In the genomic region with DNA sequence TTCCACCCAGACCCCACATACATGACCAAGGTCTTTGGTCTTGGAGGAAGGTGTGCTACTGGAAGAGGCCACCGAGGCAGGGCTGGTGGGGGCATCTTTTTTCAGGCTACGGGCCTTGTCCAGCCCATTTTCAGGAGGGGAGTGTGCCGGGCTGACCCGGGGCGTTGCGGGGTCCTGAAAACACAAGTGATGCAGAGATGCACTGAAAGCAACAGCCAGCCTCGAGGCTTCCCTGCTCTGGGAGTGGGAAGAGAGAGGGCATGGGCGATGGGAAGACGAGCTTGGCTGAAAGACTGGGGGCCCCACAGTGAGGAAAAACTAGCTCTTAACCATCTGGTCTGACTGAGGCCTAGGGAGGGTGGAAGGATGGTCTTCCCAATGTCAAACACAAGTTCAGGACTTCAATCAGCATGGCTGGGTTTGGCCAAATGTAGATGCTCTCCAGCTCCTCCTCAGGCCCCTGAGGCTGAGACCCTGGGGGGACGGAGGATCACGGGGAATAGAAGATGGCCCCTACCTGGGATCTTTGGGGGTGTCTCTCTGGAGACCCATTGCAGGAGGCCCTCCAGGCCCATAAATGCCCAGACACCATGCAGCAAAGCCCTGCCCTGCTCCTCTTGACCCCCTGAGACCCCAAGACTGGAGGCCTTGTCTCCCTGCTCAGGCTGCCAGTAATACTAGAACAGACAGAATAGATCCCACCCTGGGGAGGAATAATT, we compare ENCODE assay signal across 27 cellular contexts. TPM values are rescaled to one million over a fixed set of nuclear protein-coding genes. Genes with fewer than 3 reads are reported as not detected.
DNase-seq lines count a peak whose midpoint lies in the region; ATAC-seq and TF ChIP-seq lines count a peak whose summit lies in the region.
"Had no signal": no experiment of that assay in that cellular context is flagged by ENCODE, and none has a peak within 500 bp of the region (broad histone marks: within the 10 kb centered on the region; RNA-seq: fewer than 3 reads in every experiment).

No MANE protein-coding gene starts in this region.

- TF ChIP-seq POLR2A in GM15510 (IDR thresholded peaks at IDR 0.05; ENCODE audit: borderline replicate concordance, extremely low read depth, insufficient read length), result peak; percentile 15

- no peaks in the 10 kb centered on the region for H3K27me3 Mint-ChIP-seq in activated T-cell treated with anti-CD3 and anti-CD28 coated beads, Interleukin-2, amount 50 U/mL, for 24 hours
- peaks cover 2% of the 10 kb centered on the region for H3K27me3 Mint-ChIP-seq in mesothelial cell of epicardium (ENCODE audit: low read depth)
- H3K27me3 Mint-ChIP-seq: activated CD4-positive, alpha-beta memory T cell treated with anti-CD3 and anti-CD28 coated beads, Interleukin-2, amount 10 ng/mL, durations not matched to agents 7 days and 5 days; CD4-positive, CD25-positive, alpha-beta regulatory T cell; natural killer cell treated with Interleukin-12 subunit alpha and Interleukin-12 subunit beta and Interleukin-15 and Interleukin-18, amount 100 ng/mL, for 72 hours had no signal

- H3K4me1 ChIP-seq in lower lobe of right lung, result peaks cover 17% of the 10 kb centered on the region

- intact Hi-C loops in lower lobe of right lung (cut with DNase I), result no loop called here

- H3K4me3 ChIP-seq in lower lobe of right lung, result no peak overlapping the region
- H3K4me3 ChIP-seq: body of pancreas, heart right ventricle, ovary, transverse colon had no signal

- no peak for ATAC-seq in lower lobe of right lung
- no peak for ATAC-seq in stimulated activated effector memory CD8-positive, alpha-beta T cell treated with anti-CD3 and anti-CD28 coated beads, Interleukin-12 subunit alpha, Interleukin-12 subunit beta, amount 100 ng/mL, for 72 hours
- no peak for ATAC-seq in GM21576 (IDR thresholded peaks at IDR 0.05; ENCODE audit: unreplicated experiment)
- ATAC-seq in GM18868 (IDR thresholded peaks at IDR 0.05; ENCODE audit: unreplicated experiment), result no peak
- ATAC-seq: body of pancreas; heart right ventricle; natural killer cell treated with Interleukin-12 subunit alpha and Interleukin-12 subunit beta and Interleukin-15 and Interleukin-18, amount 100 ng/mL, for 72 hours; Panc1 had no signal

- TF ChIP-seq CTCF in lower lobe of right lung (IDR thresholded peaks at IDR 0.05), result no peak
- no peak for TF ChIP-seq CTCF in mesothelial cell of epicardium (IDR thresholded peaks at IDR 0.05; ENCODE audit: unreplicated experiment)

- no peaks in the 10 kb centered on the region for H3K9me3 ChIP-seq in lower lobe of right lung
- H3K9me3 ChIP-seq: body of pancreas, heart right ventricle, ovary, transverse colon had no signal

- no peak overlapping the region for H3K27ac ChIP-seq in lower lobe of right lung
- H3K27ac ChIP-seq: 22Rv1, body of pancreas, heart right ventricle, ovary, transverse colon had no signal

- DNase-seq in activated T-cell treated with anti-CD3 and anti-CD28 coated beads, Interleukin-2, amount 50 U/mL, for 24 hours, result no peak
- no peak for DNase-seq in activated T-cell treated with anti-CD3 and anti-CD28 coated beads, Interleukin-2, amount 50 U/mL, for 48 hours
- DNase-seq in lower lobe of right lung (peak; percentile 24), mesothelial cell of epicardium (ENCODE audit: low spot score in 2 of 2, unreplicated experiment in 2 of 2) (no peak)
- DNase-seq in stimulated activated effector memory CD8-positive, alpha-beta T cell treated with anti-CD3 and anti-CD28 coated beads, Interleukin-12 subunit alpha, Interleukin-12 subunit beta, amount 100 ng/mL, for 72 hours (ENCODE audit: low spot score in 2 of 2), result no peak
- DNase-seq: activated CD4-positive, alpha-beta memory T cell treated with anti-CD3 and anti-CD28 coated beads, Interleukin-2, amount 10 ng/mL, durations not matched to agents 7 days and 5 days; activated CD8-positive, alpha-beta memory T cell treated with anti-CD3 and anti-CD28 coated beads, Interleukin-2, amount 50 U/mL, for 4 hours; body of pancreas; CD4-positive, CD25-positive, alpha-beta regulatory T cell; foreskin melanocyte; heart right ventricle; NCI-H146; NCI-H345; NCI-H748 treated with DMSO at 0.1 percent for 48 hours; retina; small intestine; stimulated activated CD4-positive, alpha-beta T cell treated with anti-CD3 and anti-CD28 coated beads, Interleukin-1b, Interleukin-23, amount 100 ng/mL, for 48 hours; transverse colon had no signal

- H3K4me1 Mint-ChIP-seq in activated T-cell treated with anti-CD3 and anti-CD28 coated beads, Interleukin-2, amount 50 U/mL, for 24 hours (ENCODE audit: low read depth), result no peaks in the 10 kb centered on the region
- peaks cover 16% of the 10 kb centered on the region for H3K4me1 Mint-ChIP-seq in stimulated activated effector memory CD8-positive, alpha-beta T cell treated with anti-CD3 and anti-CD28 coated beads, Interleukin-12 subunit alpha, Interleukin-12 subunit beta, amount 100 ng/mL, for 72 hours
- H3K4me1 Mint-ChIP-seq in mesothelial cell of epicardium, result peaks cover 36% of the 10 kb centered on the region
- H3K4me1 Mint-ChIP-seq: activated CD4-positive, alpha-beta memory T cell treated with anti-CD3 and anti-CD28 coated beads, Interleukin-2, amount 10 ng/mL, durations not matched to agents 7 days and 5 days; CD4-positive, CD25-positive, alpha-beta regulatory T cell had no signal

- H3K27me3 ChIP-seq in lower lobe of right lung (ENCODE audit: low read depth), result no peaks in the 10 kb centered on the region
- H3K27me3 ChIP-seq: body of pancreas, heart right ventricle, ovary, transverse colon had no signal

- peaks cover 99% of the 10 kb centered on the region for H3K36me3 Mint-ChIP-seq in activated T-cell treated with anti-CD3 and anti-CD28 coated beads, Interleukin-2, amount 50 U/mL, for 24 hours (ENCODE audit: low read depth)
- peaks cover 98% of the 10 kb centered on the region for H3K36me3 Mint-ChIP-seq in stimulated activated effector memory CD8-positive, alpha-beta T cell treated with anti-CD3 and anti-CD28 coated beads, Interleukin-12 subunit alpha, Interleukin-12 subunit beta, amount 100 ng/mL, for 72 hours
- peaks cover 62% of the 10 kb centered on the region for H3K36me3 Mint-ChIP-seq in mesothelial cell of epicardium
- H3K36me3 Mint-ChIP-seq: natural killer cell treated with Interleukin-12 subunit alpha and Interleukin-12 subunit beta and Interleukin-15 and Interleukin-18, amount 100 ng/mL, for 72 hours had no signal

- peak overlapping the region; percentile 37 for H3K27ac Mint-ChIP-seq in activated T-cell treated with anti-CD3 and anti-CD28 coated beads, Interleukin-2, amount 50 U/mL, for 24 hours
- H3K27ac Mint-ChIP-seq in stimulated activated effector memory CD8-positive, alpha-beta T cell treated with anti-CD3 and anti-CD28 coated beads, Interleukin-12 subunit alpha, Interleukin-12 subunit beta, amount 100 ng/mL, for 72 hours, result peak overlapping the region; percentile 58
- no peak overlapping the region for H3K27ac Mint-ChIP-seq in mesothelial cell of epicardium
- H3K27ac Mint-ChIP-seq: activated T-helper 2 cell treated with anti-CD3 and anti-CD28 coated beads, Interferon-gamma antibody, Interleukin-2, Interleukin-4, amounts not matched to agents 10 μg/mL and 5 μg/mL and 100 μg/mL, durations not matched to agents 14 hours and 24 hours and 36 hours; natural killer cell treated with Interleukin-12 subunit alpha and Interleukin-12 subunit beta and Interleukin-15 and Interleukin-18, amount 100 ng/mL, for 72 hours; T-helper 2 cell treated with Interferon-gamma antibody and Interleukin-4, amounts not matched to agents 5 μg/mL and 100 μg/mL, for 36 hours had no signal

- H3K4me3 Mint-ChIP-seq in activated T-cell treated with anti-CD3 and anti-CD28 coated beads, Interleukin-2, amount 50 U/mL, for 24 hours, result no peak overlapping the region
- H3K4me3 Mint-ChIP-seq in stimulated activated effector memory CD8-positive, alpha-beta T cell treated with anti-CD3 and anti-CD28 coated beads, Interleukin-12 subunit alpha, Interleukin-12 subunit beta, amount 100 ng/mL, for 72 hours, result no peak overlapping the region
- H3K4me3 Mint-ChIP-seq in mesothelial cell of epicardium, result no peak overlapping the region
- H3K4me3 Mint-ChIP-seq: activated CD4-positive, alpha-beta memory T cell treated with anti-CD3 and anti-CD28 coated beads, Interleukin-2, amount 10 ng/mL, durations not matched to agents 7 days and 5 days; CD4-positive, CD25-positive, alpha-beta regulatory T cell; natural killer cell treated with Interleukin-12 subunit alpha and Interleukin-12 subunit beta and Interleukin-15 and Interleukin-18, amount 100 ng/mL, for 72 hours; T-helper 2 cell treated with Interferon-gamma antibody and Interleukin-4, amounts not matched to agents 5 μg/mL and 100 μg/mL, for 36 hours had no signal

- H3K9me3 Mint-ChIP-seq in activated T-cell treated with anti-CD3 and anti-CD28 coated beads, Interleukin-2, amount 50 U/mL, for 24 hours, result no peaks in the 10 kb centered on the region
- H3K9me3 Mint-ChIP-seq in stimulated activated effector memory CD8-positive, alpha-beta T cell treated with anti-CD3 and anti-CD28 coated beads, Interleukin-12 subunit alpha, Interleukin-12 subunit beta, amount 100 ng/mL, for 72 hours, result no peaks in the 10 kb centered on the region
- H3K9me3 Mint-ChIP-seq in mesothelial cell of epicardium, result no peaks in the 10 kb centered on the region
- H3K9me3 Mint-ChIP-seq: activated CD4-positive, alpha-beta memory T cell treated with anti-CD3 and anti-CD28 coated beads, Interleukin-2, amount 10 ng/mL, durations not matched to agents 7 days and 5 days; activated T-helper 2 cell treated with anti-CD3 and anti-CD28 coated beads, Interferon-gamma antibody, Interleukin-2, Interleukin-4, amounts not matched to agents 10 μg/mL and 5 μg/mL and 100 μg/mL, durations not matched to agents 14 hours and 24 hours and 36 hours; CD4-positive, CD25-positive, alpha-beta regulatory T cell; natural killer cell treated with Interleukin-12 subunit alpha and Interleukin-12 subunit beta and Interleukin-15 and Interleukin-18, amount 100 ng/mL, for 72 hours; T-helper 2 cell treated with Interferon-gamma antibody and Interleukin-4, amounts not matched to agents 5 μg/mL and 100 μg/mL, for 36 hours had no signal

- H3K36me3 ChIP-seq in lower lobe of right lung, result peaks cover 100% of the 10 kb centered on the region
- H3K36me3 ChIP-seq: ovary had no signal

RNA-seq across cellular contexts. Expression of a gene that starts 38.9 kb away (rescaled TPM):
- 63.7 TPM for total RNA-seq in lower lobe of right lung
- total RNA-seq in mesothelial cell of epicardium, result 147 to 165 TPM (median 156 TPM) in 3 replicates
